ENCODE assay signal across 1 cellular context in the genomic region with DNA sequence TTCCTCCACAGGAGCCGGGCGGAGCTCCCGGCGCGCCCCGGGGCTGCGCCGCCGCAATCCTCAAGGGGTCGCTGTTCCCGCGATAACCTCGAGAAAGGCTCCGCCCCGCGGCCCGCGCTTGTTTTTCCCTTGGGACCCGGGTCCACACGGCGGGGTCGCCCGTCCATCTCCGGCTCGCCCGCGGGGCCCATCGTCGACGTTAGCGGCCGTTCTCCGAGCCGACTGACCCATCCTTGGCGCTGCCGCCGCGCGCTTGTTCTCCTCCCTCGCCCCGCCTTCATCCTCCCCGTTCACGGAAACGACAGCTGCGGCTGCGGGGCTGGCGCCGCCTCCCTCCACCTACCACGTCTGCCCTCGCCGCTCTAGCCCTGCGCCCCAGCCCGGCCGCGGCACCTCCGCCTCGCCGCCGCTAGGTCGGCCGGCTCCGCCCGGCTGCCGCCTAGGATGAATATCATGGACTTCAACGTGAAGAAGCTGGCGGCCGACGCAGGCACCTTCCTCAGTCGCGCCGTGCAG.
A peak's percentile ranks its signal among the peaks of the same experiment; 100 is the strongest.
TF ChIP-seq lines count a peak whose summit lies in the region.

TSS of gene SH3GLB1 (plus strand) at position 121 of the 516 bp plus-strand sequence. CDS start at position 445, 324 bp downstream.

TF ChIP-seq in HepG2, 621 proteins besides CTCF, POLR2A, EP300 and RAD21 (continued from another document and continues in another):
- TF ChIP-seq TRIM22 (IDR thresholded peaks at IDR 0.05) (no peak), ZSCAN5A (CRISPR knock-in tag; IDR thresholded peaks at IDR 0.05; ENCODE audit: borderline replicate concordance) (no peak), TBP (CRISPR knock-in tag; IDR thresholded peaks at IDR 0.05) (no peak), GLI4 (CRISPR knock-in tag; IDR thresholded peaks at IDR 0.05; ENCODE audit: borderline replicate concordance) (no peak; the same call in 1 of the 2 replicates), FOXA3 (CRISPR knock-in tag; IDR thresholded peaks at IDR 0.05) (no peak), TOPORS (CRISPR knock-in tag; IDR thresholded peaks at IDR 0.05) (peak; percentile 90; the same call in 1 of the 2 replicates), ZNF138 (CRISPR knock-in tag; IDR thresholded peaks at IDR 0.05; ENCODE audit: low read depth) (0 out of 2 replicates have a peak, but pooled peaks have one; percentile 16), ZNF232 (CRISPR knock-in tag; IDR thresholded peaks at IDR 0.05; ENCODE audit: borderline replicate concordance) (no peak), BCLAF1 (IDR thresholded peaks at IDR 0.05) (no peak), HNF1B (CRISPR knock-in tag; IDR thresholded peaks at IDR 0.05) (0 out of 2 replicates have a peak, but pooled peaks have one; percentile 17), TCF7L2 (IDR thresholded peaks at IDR 0.05; ENCODE audit: low read depth, low read length) (no peak), ZBTB3 (CRISPR knock-in tag; IDR thresholded peaks at IDR 0.05; ENCODE audit: borderline replicate concordance, low read depth) (no peak), HNRNPLL (IDR thresholded peaks at IDR 0.05; ENCODE audit: low read depth, low read length, poor library complexity, severe bottlenecking) (peak; percentile 91), ZMYM4 (CRISPR knock-in tag; IDR thresholded peaks at IDR 0.05) (peak; percentile 95), JUNB (CRISPR knock-in tag; IDR thresholded peaks at IDR 0.05; ENCODE audit: borderline replicate concordance) (peak; percentile 34; the same call in 1 of the 2 replicates), ZFY (CRISPR knock-in tag; IDR thresholded peaks at IDR 0.05) (no peak), ZEB1 (IDR thresholded peaks at IDR 0.05; ENCODE audit: insufficient replicate concordance, low read depth) (no peak), ZC3H13 (CRISPR knock-in tag; IDR thresholded peaks at IDR 0.05) (peak; percentile 46), THAP8 (CRISPR knock-in tag; IDR thresholded peaks at IDR 0.05; ENCODE audit: borderline replicate concordance) (peak; percentile 73; the same call in 1 of the 2 replicates), ELK4 (CRISPR knock-in tag; IDR thresholded peaks at IDR 0.05; ENCODE audit: borderline replicate concordance) (no peak), SP1 (IDR thresholded peaks at IDR 0.05) (no peak), SP1 (CRISPR knock-in tag; IDR thresholded peaks at IDR 0.05) (no peak; the same call in none of the 2 replicates), IKZF1 (IDR thresholded peaks at IDR 0.05) (no peak), YY1 (IDR thresholded peaks at IDR 0.05; ENCODE audit: insufficient read depth, insufficient replicate concordance, low read depth, low read length) (peak; percentile 67), ZNF704 (CRISPR knock-in tag; IDR thresholded peaks at IDR 0.05; ENCODE audit: borderline replicate concordance) (no peak; the same call in 1 of the 2 replicates), ZHX1 (CRISPR knock-in tag; IDR thresholded peaks at IDR 0.05; ENCODE audit: low read depth) (0 out of 2 replicates have a peak, but pooled peaks have one; percentile 12), NFIB (CRISPR knock-in tag; IDR thresholded peaks at IDR 0.05; ENCODE audit: borderline replicate concordance) (no peak), DR1 (CRISPR knock-in tag; IDR thresholded peaks at IDR 0.05) (peak; percentile 51), HIVEP1 (CRISPR knock-in tag; IDR thresholded peaks at IDR 0.05) (no peak; the same call in 1 of the 2 replicates), KAT7 (CRISPR knock-in tag; IDR thresholded peaks at IDR 0.05; ENCODE audit: borderline replicate concordance) (peak; percentile 69; the same call in 1 of the 2 replicates), PCBP1 (IDR thresholded peaks at IDR 0.05; ENCODE audit: borderline replicate concordance, low read depth, low read length) (no peak), MXD4 (CRISPR knock-in tag; IDR thresholded peaks at IDR 0.05) (0 out of 2 replicates have a peak, but pooled peaks have one; percentile 15), ZNF501 (CRISPR knock-in tag; IDR thresholded peaks at IDR 0.05) (peak; percentile 85), AGO1 (IDR thresholded peaks at IDR 0.05; ENCODE audit: low read depth, low read length, poor library complexity, severe bottlenecking) (peak; percentile 25)
- TF ChIP-seq, protein P1, sequence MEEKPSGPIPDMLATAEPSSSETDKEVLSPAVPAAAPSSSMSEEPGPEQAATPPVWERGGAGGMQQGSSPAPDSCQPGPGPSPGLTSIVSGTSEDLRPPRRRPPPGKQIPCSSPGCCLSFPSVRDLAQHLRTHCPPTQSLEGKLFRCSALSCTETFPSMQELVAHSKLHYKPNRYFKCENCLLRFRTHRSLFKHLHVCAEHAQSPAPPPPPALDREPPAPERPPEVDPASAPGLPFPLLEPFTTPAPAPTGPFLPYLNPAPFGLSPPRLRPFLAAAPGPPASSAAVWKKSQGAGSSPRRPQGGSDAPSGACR (CRISPR knock-in tag; IDR thresholded peaks at IDR 0.05), result 0 out of 2 replicates have a peak, but pooled peaks have one; percentile 57
